ENCODE assay signal across 19 cellular contexts in the genomic region with DNA sequence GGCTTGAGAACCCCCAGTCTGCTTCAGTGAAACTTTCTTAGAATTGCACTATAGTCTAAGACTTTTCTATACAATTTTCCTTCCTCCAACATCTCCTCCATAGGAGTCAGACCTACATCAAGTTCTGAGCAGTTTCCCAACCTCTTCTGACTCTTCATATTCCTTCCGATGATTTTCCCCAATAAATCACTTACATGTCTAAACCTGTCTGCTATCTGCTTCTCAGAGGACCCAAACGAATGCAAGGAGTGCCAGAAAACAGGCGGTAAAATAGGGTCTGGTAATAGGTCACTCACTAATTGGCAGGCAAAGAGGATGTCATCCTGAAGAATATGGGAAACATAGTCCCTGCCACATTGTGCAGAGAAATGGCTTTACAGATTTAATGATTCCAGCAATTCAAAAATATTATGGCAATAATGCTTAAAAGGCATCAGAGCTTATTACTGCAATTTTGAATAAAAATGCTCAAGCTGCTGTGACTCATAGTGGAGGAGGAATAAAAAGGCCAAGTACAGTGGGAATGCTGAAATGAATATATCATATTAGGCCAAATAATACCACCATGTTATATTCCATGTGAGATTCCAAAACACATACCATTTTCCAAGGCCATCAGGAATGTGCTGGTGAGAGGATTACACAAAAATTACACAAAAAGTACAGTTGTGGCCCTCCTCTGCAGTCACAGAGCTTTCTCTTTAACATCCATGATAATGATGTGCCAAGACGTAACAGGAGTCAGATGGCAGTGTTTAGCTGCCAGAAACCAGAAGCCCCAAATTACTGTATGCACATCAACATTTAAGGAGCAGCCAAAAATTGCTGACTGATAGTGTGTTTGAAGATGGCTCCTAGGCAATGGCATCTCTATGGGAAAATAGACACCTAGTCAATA.
"Had no signal": no experiment of that assay in that cellular context is flagged by ENCODE, and none has a peak within 500 bp of the region (broad histone marks: within the 10 kb centered on the region; RNA-seq: fewer than 3 reads in every experiment).

No MANE protein-coding gene starts in this region.

- H3K4me2 ChIP-seq: smooth muscle cell had no signal

- DNase-seq: activated CD4-positive, alpha-beta T cell treated with anti-CD3 and anti-CD28 coated beads for 1 hour; activated CD8-positive, alpha-beta memory T cell treated with anti-CD3 and anti-CD28 coated beads for 24 hours; activated CD8-positive, alpha-beta memory T cell treated with anti-CD3 and anti-CD28 coated beads, Interleukin-2, amount 50 U/mL, for 48 hours; activated effector memory CD4-positive, alpha-beta T cell treated with Interleukin-2 at 50 U/mL for 16 hours; activated naive CD4-positive, alpha-beta T cell treated with anti-CD3 and anti-CD28 coated beads, Interleukin-2, amount 10 ng/mL, durations not matched to agents 7 days and 5 days; activated T-cell treated with anti-CD3 and anti-CD28 coated beads, Interleukin-2, amount 50 U/mL, for 48 hours; aorta; natural killer cell; pancreas; stimulated activated CD4-positive, alpha-beta T cell treated with anti-CD3 and anti-CD28 coated beads, Interleukin-4, amount 100 ng/mL, for 1 hour; stimulated activated naive CD8-positive, alpha-beta T cell treated with anti-CD3 and anti-CD28 coated beads, Interleukin-15, amount 100 ng/mL, for 72 hours; T-helper 17 cell; transverse colon; WERI-Rb-1 had no signal

- H3K36me3 ChIP-seq: pancreas, suprapubic skin, transverse colon, vagina, WERI-Rb-1 had no signal

- H3K27ac ChIP-seq: epithelial cell of prostate, pancreas, suprapubic skin, transverse colon, vagina, WERI-Rb-1 had no signal

- H3K4me1 ChIP-seq: pancreas had no signal

- H3K9me3 ChIP-seq: pancreas, suprapubic skin, transverse colon, vagina had no signal

- H3K4me3 ChIP-seq: pancreas, smooth muscle cell, suprapubic skin, transverse colon, vagina had no signal

- ATAC-seq: natural killer cell; pancreas; sciatic nerve; stimulated activated naive CD8-positive, alpha-beta T cell treated with anti-CD3 and anti-CD28 coated beads, Interleukin-15, amount 100 ng/mL, for 72 hours; T-helper 17 cell had no signal

- H3K27me3 ChIP-seq: pancreas, suprapubic skin, transverse colon, vagina had no signal
